14 cellular contexts compared by ENCODE assay signal in genomic region chr10:5581670-5582566, GRCh38. TPM values are rescaled to one million over a fixed set of nuclear protein-coding genes. Genes with fewer than 3 reads are reported as not detected.
A peak's percentile ranks its signal among the peaks of the same experiment; 100 is the strongest.
DNase-seq lines count a peak whose midpoint lies in the region; ATAC-seq, FAIRE-seq and TF ChIP-seq lines count a peak whose summit lies in the region.
"Had no signal": no experiment of that assay in that cellular context is flagged by ENCODE, and none has a peak within 500 bp of the region (broad histone marks: within the 10 kb centered on the region; RNA-seq: fewer than 3 reads in every experiment).

No MANE protein-coding gene starts in this region.

- H3K9ac ChIP-seq in HepG2 (ENCODE audit: insufficient read depth, low read depth, low read length) (no peak overlapping the region), H9 (ENCODE audit: extremely low read depth, insufficient read length, low read length) (no peak overlapping the region)

- no peak overlapping the region for H3K4me2 ChIP-seq in HepG2 (ENCODE audit: low read depth, low read length)
- no peak overlapping the region for H3K4me2 ChIP-seq in H9 (ENCODE audit: insufficient read depth, insufficient read length, low read length)

- TF ChIP-seq EP300 in HepG2 (IDR thresholded peaks at IDR 0.05; ENCODE audit: low read depth in 2 of 2, low read length in 2 of 2) (no peak), HepG2 (CRISPR knock-in tag; IDR thresholded peaks at IDR 0.05; ENCODE audit: borderline replicate concordance) (no peak)

- peaks cover 32 to 39% of the 10 kb centered on the region in 2 experiments for H3K4me1 Mint-ChIP-seq in H9
- H3K4me1 Mint-ChIP-seq: activated T-helper 17 cell treated with anti-CD3 and anti-CD28 coated beads, Interleukin-2, amount 50 U/mL, for 72 hours had no signal

- H3T11ph ChIP-seq in H9 (ENCODE audit: low read length): no peak overlapping the region

- DNase-seq in HepG2 (ENCODE audit: low spot score) (no peak), ureter (ENCODE audit: low spot score) (no peak), SJCRH30 (no peak), H9 (no peak)
- DNase-seq in effector CD8-positive, alpha-beta T cell (lab: John Stamatoyannopoulos, UW): no peak
- DNase-seq: effector memory CD4-positive, alpha-beta T cell; HCEC 1CT; NCI-H1694; SW 1271 had no signal

- no peak overlapping the region for H3K4me3 Mint-ChIP-seq in H9
- H3K4me3 Mint-ChIP-seq: activated T-helper 17 cell treated with anti-CD3 and anti-CD28 coated beads, Interleukin-2, amount 50 U/mL, for 72 hours had no signal

- H2BK120ac ChIP-seq in H9 (ENCODE audit: low read depth, low read length, poor library complexity, severe bottlenecking): no peak overlapping the region

- TF ChIP-seq POLR2A in HepG2 (IDR thresholded peaks at IDR 0.05; ENCODE audit: insufficient read depth in 1 of 2, low read depth in 2 of 2, low read length in 2 of 2): no peak

- WGBS in HepG2 (ENCODE audit: low lambda C conversion rate): 48% methylated on average over 10 of the region's 11 CpGs
- no CpG with 5 or more reads among the region's 11 CpGs for WGBS in H9 (ENCODE audit: extremely low coverage, insufficient read length, low lambda C conversion rate)

- no peak for TF ChIP-seq RAD21 in HepG2 (CRISPR knock-in tag; IDR thresholded peaks at IDR 0.05)

- no peak overlapping the region for H2BK12ac ChIP-seq in H9 (ENCODE audit: insufficient read length, low read depth, low read length)

- H3K27me3 ChIP-seq in HepG2 (ENCODE audit: control insufficient read depth in 1 of 2, insufficient read depth in 2 of 2, low read length in 2 of 2): peaks cover 0 to 25% of the 10 kb centered on the region in 2 experiments; a peak in 3 of 5 replicates
- H3K27me3 ChIP-seq in SJCRH30: no peaks in the 10 kb centered on the region
- no peaks in the 10 kb centered on the region for H3K27me3 ChIP-seq in H9 (ENCODE audit: insufficient read depth, low read length)
- H3K27me3 ChIP-seq: pancreas had no signal

- H2AK5ac ChIP-seq in H9 (ENCODE audit: insufficient read length, low read length): no peak overlapping the region

- FAIRE-seq in HepG2 (lab: Jason Lieb, UNC): no peak
- FAIRE-seq: pancreas had no signal

- H2BK5ac ChIP-seq in H9 (ENCODE audit: insufficient read length, low read length): no peak overlapping the region

- peaks cover 6% of the 10 kb centered on the region for H3K27me3 Mint-ChIP-seq in H9 (ENCODE audit: low read depth)

- H3K4me1 ChIP-seq in HepG2 (ENCODE audit: insufficient read depth, low read length) (peaks cover 88% of the 10 kb centered on the region), SJCRH30 (peaks cover 31% of the 10 kb centered on the region), H9 (ENCODE audit: insufficient read depth, low read length) (peaks cover 6% of the 10 kb centered on the region; the same call in 1 of the 2 replicates)
- H3K4me1 ChIP-seq: pancreas had no signal

- no peaks in the 10 kb centered on the region for H3K79me1 ChIP-seq in H9 (ENCODE audit: insufficient read depth, low read depth, low read length, poor library complexity, severe bottlenecking)

- H2AFZ ChIP-seq in HepG2 (ENCODE audit: low read length): no peak overlapping the region
- no peak overlapping the region for H2AFZ ChIP-seq in H9 (ENCODE audit: low read length)

- ATAC-seq in GM18861 (IDR thresholded peaks at IDR 0.05; ENCODE audit: unreplicated experiment): peak; percentile 53
- ATAC-seq in GM21723 (IDR thresholded peaks at IDR 0.05; ENCODE audit: unreplicated experiment): peak; percentile 62
- peak; percentile 39 for ATAC-seq in HG03439 (IDR thresholded peaks at IDR 0.05; ENCODE audit: unreplicated experiment)
- no peak for ATAC-seq in HepG2
- ATAC-seq: activated T-helper 17 cell treated with anti-CD3 and anti-CD28 coated beads, Interleukin-2, amount 50 U/mL, for 72 hours; pancreas had no signal

- CTCF ChIA-PET in HepG2 (lab: Yijun Ruan, JAX; ENCODE audit: low intra/inter-chr PET ratio, low total read pairs): no interaction called here

- H3K4me3 ChIP-seq in HepG2 (replicated peaks in 1 of 3; ENCODE audit: insufficient read depth in 1 of 3, low read depth in 2 of 3, low read length in 3 of 3) (no peak overlapping the region), SJCRH30 (no peak overlapping the region)
- H3K4me3 ChIP-seq: pancreas had no signal

- H2BK20ac ChIP-seq in H9 (ENCODE audit: low read depth, low read length, poor library complexity, severe bottlenecking): no peak overlapping the region

- TF ChIP-seq CTCF in HepG2 (CRISPR knock-in tag; IDR thresholded peaks at IDR 0.05) (no peak), H9 (conservative IDR thresholded peaks at IDR 0.05) (no peak)

- H3K23ac ChIP-seq in H9 (ENCODE audit: insufficient read length, low read depth, low read length): no peak overlapping the region

- H2BK15ac ChIP-seq in H9 (ENCODE audit: low read depth, low read length): no peak overlapping the region

- H3K27ac Mint-ChIP-seq in H9: no peak overlapping the region
- H3K27ac Mint-ChIP-seq: activated T-helper 17 cell treated with anti-CD3 and anti-CD28 coated beads, Interleukin-2, amount 50 U/mL, for 72 hours had no signal

- no peak overlapping the region for H3K4ac ChIP-seq in H9 (ENCODE audit: low read depth, low read length)

- H3K36me3 Mint-ChIP-seq in H9 (ENCODE audit: insufficient read depth in 1 of 3, low read depth in 3 of 3): peaks cover 0 to 6% (median 0%) of the 10 kb centered on the region in 3 experiments; a peak in 1 of 7 replicates

- peaks cover 0 to 7% of the 10 kb centered on the region in 2 experiments; a peak in 2 of 5 replicates for H3K9me3 Mint-ChIP-seq in H9
- H3K9me3 Mint-ChIP-seq: activated T-helper 17 cell treated with anti-CD3 and anti-CD28 coated beads, Interleukin-2, amount 50 U/mL, for 72 hours had no signal

- H3K56ac ChIP-seq in H9 (ENCODE audit: insufficient read length, low read depth, low read length): no peak overlapping the region

- POLR2A ChIA-PET in HepG2 (lab: Yijun Ruan, JAX): interaction anchor here (1.1 kb wide), 1 partner anchor 34 kb away, joined by 5 read pairs; no protein-coding TSS in a partner anchor

- no peak overlapping the region for H3K27ac ChIP-seq in HepG2 (ENCODE audit: extremely low read length, insufficient read depth, low read length)
- no peak overlapping the region for H3K27ac ChIP-seq in SJCRH30
- H3K27ac ChIP-seq in H9 (ENCODE audit: insufficient read length, low read depth, low read length): no peak overlapping the region
- H3K27ac ChIP-seq: pancreas had no signal

- H3K79me2 ChIP-seq in HepG2 (ENCODE audit: insufficient read depth, low read length): no peaks in the 10 kb centered on the region
- no peaks in the 10 kb centered on the region for H3K79me2 ChIP-seq in H9 (ENCODE audit: insufficient read depth, low read length)

- no peak overlapping the region for H4K91ac ChIP-seq in H9 (ENCODE audit: insufficient read length, low read depth, low read length)

- H3K9me3 ChIP-seq in HepG2 (ENCODE audit: low read length) (peaks cover 6% of the 10 kb centered on the region; the same call in 1 of the 2 replicates), SJCRH30 (replicated peaks) (no peaks in the 10 kb centered on the region), H9 (ENCODE audit: control insufficient read depth, low read depth, low read length) (no peaks in the 10 kb centered on the region)
- H3K9me3 ChIP-seq: pancreas had no signal

- H4K20me1 ChIP-seq in HepG2 (ENCODE audit: insufficient read depth, low read length) (no peaks in the 10 kb centered on the region), H9 (ENCODE audit: control insufficient read depth, insufficient read depth, insufficient read length) (no peaks in the 10 kb centered on the region)

- intact Hi-C loops in HepG2 (cut with micrococcal nuclease; ENCODE audit: unreplicated experiment): loop anchor here (2.0 kb wide), 1 partner anchor 33 kb away; no protein-coding TSS in a partner anchor

- no peak overlapping the region for H4K8ac ChIP-seq in H9 (replicated peaks; ENCODE audit: insufficient read length, low read depth, low read length)

- no TSS peak for BruUV-seq in HepG2 (replicated peaks; lab: Mats Ljungman, UMichigan)

- in situ Hi-C loops in HepG2 (cut with HindIII; ENCODE audit: extremely low pct_ligation_motif_present, low pct_unique_long_range_greater_than_20kb): no loop called here

- no peaks in the 10 kb centered on the region for H3K23me2 ChIP-seq in H9 (ENCODE audit: insufficient read length, low read depth, low read length, poor library complexity, severe bottlenecking)

- no peak overlapping the region for H3K18ac ChIP-seq in H9 (ENCODE audit: insufficient read length, low read depth, low read length)

- H4K5ac ChIP-seq in H9 (ENCODE audit: insufficient read length, low read depth, low read length): no peak overlapping the region

- no peaks in the 10 kb centered on the region for H3K36me3 ChIP-seq in HepG2 (replicated peaks in 1 of 2; ENCODE audit: control insufficient read depth in 1 of 2, insufficient read depth in 2 of 2, low read length in 2 of 2)
- no peaks in the 10 kb centered on the region for H3K36me3 ChIP-seq in SJCRH30
- H3K36me3 ChIP-seq: pancreas had no signal

- H3K14ac ChIP-seq in H9 (ENCODE audit: insufficient read depth, low read length): no peak overlapping the region

TF ChIP-seq in HepG2, 621 proteins besides CTCF, POLR2A, EP300 and RAD21 (continues in another document):
- TF ChIP-seq FOXA1 (IDR thresholded peaks at IDR 0.05) (no peak), FOXA1 (CRISPR knock-in tag; IDR thresholded peaks at IDR 0.05) (no peak)

RNA-seq across cellular contexts. Expression of gene CALML3, which starts 57.2 kb away (rescaled TPM):
- total RNA-seq in HepG2 (2016; rRNA removed; fragmentation: Illumina TruSeq; extraction: Trizol) (not detected in 2 replicates), ureter (not detected), H9 (2021) (not detected in 2 replicates)
- total RNA-seq in HepG2 (2016; cell fraction: cytosol; rRNA removed; fragmentation: Illumina TruSeq; extraction: Trizol; ENCODE audit: low read depth): not detected in 2 replicates
- not detected in 2 replicates for total RNA-seq in HepG2 (2016; cell fraction: insoluble cytoplasmic fraction; rRNA removed; fragmentation: Illumina TruSeq; extraction: Trizol)
- total RNA-seq in HepG2 (2016; cell fraction: membrane; rRNA removed; fragmentation: Illumina TruSeq; extraction: Trizol): not detected in 2 replicates
- total RNA-seq in HepG2 (2016; cell fraction: nucleus; rRNA removed; fragmentation: Illumina TruSeq; extraction: Trizol): not detected in 2 replicates
- not detected in 2 replicates for polyA plus RNA-seq in HepG2 (2011; rRNA removed)
- polyA plus RNA-seq in HepG2 (2011; cell fraction: cytosol; rRNA removed): not detected in 2 replicates
- polyA plus RNA-seq in HepG2 (2011; cell fraction: nucleus; rRNA removed): not detected in 2 replicates
- not detected in 2 replicates for polyA plus RNA-seq in HepG2 (2012)
- polyA plus RNA-seq in HepG2 (2016; cell fraction: cytosol; fragmentation: Illumina TruSeq; extraction: Trizol; ENCODE audit: low read depth): not detected in 2 replicates
- not detected in 2 replicates for polyA plus RNA-seq in HepG2 (2016; cell fraction: insoluble cytoplasmic fraction; fragmentation: Illumina TruSeq; extraction: Trizol; ENCODE audit: low read depth)
- not detected in 2 replicates for polyA plus RNA-seq in HepG2 (2016; cell fraction: membrane; fragmentation: Illumina TruSeq; extraction: Trizol; ENCODE audit: low read depth)
- not detected in 2 replicates for polyA plus RNA-seq in HepG2 (2016; cell fraction: nucleus; fragmentation: Illumina TruSeq; extraction: Trizol; ENCODE audit: insufficient read depth, low read depth)
- not detected in 2 replicates for polyA minus RNA-seq in HepG2 (2011; rRNA and poly(A)+ RNA removed; ENCODE audit: low replicate concordance)
- polyA minus RNA-seq in HepG2 (2011; cell fraction: cytosol; rRNA and poly(A)+ RNA removed): not detected in 2 replicates
- polyA minus RNA-seq in HepG2 (2011; cell fraction: nucleus; rRNA and poly(A)+ RNA removed): not detected in 2 replicates
- total RNA-seq in SJCRH30 (2014; rRNA removed; shearing (Covaris generic)): not detected in 2 replicates
- total RNA-seq: activated T-helper 17 cell treated with anti-CD3 and anti-CD28 coated beads, Interleukin-2, amount 50 U/mL, for 72 hours; pancreas had no signal
